ENCODE assay signal across 21 cellular contexts in genomic region chr2:199848323-199848722, GRCh38.
"Had no signal": no experiment of that assay in that cellular context is flagged by ENCODE, and none has a peak within 500 bp of the region (broad histone marks: within the 10 kb centered on the region; RNA-seq: fewer than 3 reads in every experiment).

No MANE protein-coding gene starts in this region.

- FAIRE-seq: colon, endometrium, islet of Langerhans had no signal

- H3K36me3 Mint-ChIP-seq: mesothelial cell of epicardium had no signal

- H3K4me1 ChIP-seq: lower lobe of right lung, right atrium auricular region had no signal

- H3K9me3 Mint-ChIP-seq: activated B cell treated with CpG ODN at 0.5 μM for 24 hours; activated CD8-positive, alpha-beta T cell treated with anti-CD3 and anti-CD28 coated beads for 36 hours; activated naive CD4-positive, alpha-beta T cell treated with anti-CD3 and anti-CD28 coated beads, Interleukin-2, amount 50 U/mL, for 72 hours; mesothelial cell of epicardium; nephron progenitor cell; stimulated activated memory B cell treated with anti-CD40 and anti-IgM and Interleukin-4, amounts not matched to agents 10 μg/mL and 1 μg/mL and 100 μg/mL, for 72 hours had no signal

- H3K4me3 ChIP-seq: gastroesophageal sphincter, lower lobe of right lung, right atrium auricular region, tibial artery had no signal

- H3K4me3 Mint-ChIP-seq: activated B cell treated with CpG ODN at 0.5 μM for 24 hours; activated CD8-positive, alpha-beta T cell treated with anti-CD3 and anti-CD28 coated beads for 36 hours; mesothelial cell of epicardium; nephron progenitor cell; stimulated activated memory B cell treated with anti-CD40 and anti-IgM and Interleukin-4, amounts not matched to agents 10 μg/mL and 1 μg/mL and 100 μg/mL, for 72 hours had no signal

- H3K9me3 ChIP-seq: gastroesophageal sphincter, lower lobe of right lung, right atrium auricular region, tibial artery had no signal

- DNase-seq: activated B cell treated with CpG ODN at 0.5 μM for 24 hours; activated CD4-positive, alpha-beta T cell treated with anti-CD3 and anti-CD28 coated beads for 48 hours; activated CD8-positive, alpha-beta memory T cell treated with anti-CD3 and anti-CD28 coated beads, Interleukin-2, amount 50 U/mL, for 4 hours; activated CD8-positive, alpha-beta T cell treated with anti-CD3 and anti-CD28 coated beads for 36 hours; activated effector memory CD4-positive, alpha-beta T cell treated with anti-CD3 and anti-CD28 coated beads, Interleukin-2, amount 50 U/mL, for 16 hours; activated T-cell treated with anti-CD3 and anti-CD28 coated beads, Interleukin-2, amount 50 U/mL, for 48 hours; left colon; lower lobe of right lung; nephron progenitor cell; occipital lobe; stimulated activated CD4-positive, alpha-beta T cell treated with anti-CD3 and anti-CD28 coated beads, Interleukin-2, amount 100 ng/mL, for 48 hours; tibial artery had no signal

- H3K27me3 ChIP-seq: gastroesophageal sphincter, right atrium auricular region had no signal

- H3K27ac Mint-ChIP-seq: activated B cell treated with CpG ODN at 0.5 μM for 24 hours; activated CD8-positive, alpha-beta T cell treated with anti-CD3 and anti-CD28 coated beads for 36 hours; activated naive CD4-positive, alpha-beta T cell treated with anti-CD3 and anti-CD28 coated beads, Interleukin-2, amount 50 U/mL, for 72 hours; mesothelial cell of epicardium; nephron progenitor cell; progenitor cell of endocrine pancreas; stimulated activated memory B cell treated with anti-CD40 and anti-IgM and Interleukin-4, amounts not matched to agents 10 μg/mL and 1 μg/mL and 100 μg/mL, for 72 hours had no signal

- H3K36me3 ChIP-seq: lower lobe of right lung, right atrium auricular region, tibial artery had no signal

- H3K27me3 Mint-ChIP-seq: activated B cell treated with CpG ODN at 0.5 μM for 24 hours; stimulated activated memory B cell treated with anti-CD40 and anti-IgM and Interleukin-4, amounts not matched to agents 10 μg/mL and 1 μg/mL and 100 μg/mL, for 72 hours had no signal

- H3K27ac ChIP-seq: gastroesophageal sphincter, lower lobe of right lung, right atrium auricular region, tibial artery had no signal

- H3K4me1 Mint-ChIP-seq: stimulated activated memory B cell treated with anti-CD40 and anti-IgM and Interleukin-4, amounts not matched to agents 10 μg/mL and 1 μg/mL and 100 μg/mL, for 72 hours had no signal
